8 cellular contexts compared by ENCODE assay signal in genomic region chr13:50365683-50366391, GRCh38.
DNase-seq lines count a peak whose midpoint lies in the region; ATAC-seq and TF ChIP-seq lines count a peak whose summit lies in the region.

No MANE protein-coding gene starts in this region.

- no peak for TF ChIP-seq POLR2A in suprapubic skin (IDR thresholded peaks at IDR 0.05)

- H3K27ac ChIP-seq in lower lobe of right lung (peak overlapping the region; percentile 71), suprapubic skin (no peak overlapping the region), right cardiac atrium (ENCODE audit: low read length) (no peak overlapping the region)

- no peaks in the 10 kb centered on the region for H3K27me3 ChIP-seq in lower lobe of right lung (ENCODE audit: low read depth)
- no peaks in the 10 kb centered on the region for H3K27me3 ChIP-seq in suprapubic skin
- H3K27me3 ChIP-seq in right cardiac atrium (ENCODE audit: control insufficient read depth, insufficient read depth) = no peaks in the 10 kb centered on the region

- H3K4me1 ChIP-seq in lower lobe of right lung = peaks cover 29% of the 10 kb centered on the region
- no peaks in the 10 kb centered on the region for H3K4me1 ChIP-seq in suprapubic skin
- no peaks in the 10 kb centered on the region for H3K4me1 ChIP-seq in right cardiac atrium (ENCODE audit: control insufficient read depth, insufficient read depth, low read length)

- no peaks in the 10 kb centered on the region for H3K9me3 Mint-ChIP-seq in activated T-cell treated with anti-CD3 and anti-CD28 coated beads, Interleukin-2, amount 50 U/mL, for 4 hours

- H3K36me3 ChIP-seq in lower lobe of right lung (no peaks in the 10 kb centered on the region), suprapubic skin (no peaks in the 10 kb centered on the region)

- no peak for TF ChIP-seq EP300 in suprapubic skin (IDR thresholded peaks at IDR 0.05)

- H3K36me3 Mint-ChIP-seq in activated T-cell treated with anti-CD3 and anti-CD28 coated beads, Interleukin-2, amount 50 U/mL, for 4 hours (ENCODE audit: insufficient read depth) = peaks cover 3% of the 10 kb centered on the region

- peak; percentile 65 for ATAC-seq in GM18502 (IDR thresholded peaks at IDR 0.05; ENCODE audit: poor library complexity, unreplicated experiment)
- peak; percentile 58 for ATAC-seq in HG02840 (IDR thresholded peaks at IDR 0.05; ENCODE audit: low FRiP score, unreplicated experiment)
- peak; percentile 69 for ATAC-seq in activated T-cell treated with anti-CD3 and anti-CD28 coated beads, Interleukin-2, amount 50 U/mL, for 4 hours
- ATAC-seq in lower lobe of right lung = peak; percentile 85 to 92
- ATAC-seq in right cardiac atrium = no peak

- H3K4me3 ChIP-seq in lower lobe of right lung (peak overlapping the region; percentile 34), suprapubic skin (no peak overlapping the region), right cardiac atrium (ENCODE audit: low read length) (no peak overlapping the region)

- no peaks in the 10 kb centered on the region for H3K27me3 Mint-ChIP-seq in activated T-cell treated with anti-CD3 and anti-CD28 coated beads, Interleukin-2, amount 50 U/mL, for 4 hours (ENCODE audit: low read depth)

- WGBS in suprapubic skin = 62% methylated on average over 8 of the region's 8 CpGs
- WGBS in right cardiac atrium = 89% methylated on average over 8 of the region's 8 CpGs

- H3K9me3 ChIP-seq in lower lobe of right lung (no peaks in the 10 kb centered on the region), suprapubic skin (no peaks in the 10 kb centered on the region), right cardiac atrium (ENCODE audit: control insufficient read depth, low read length) (no peaks in the 10 kb centered on the region)

- peak overlapping the region; percentile 73 for H3K4me3 Mint-ChIP-seq in activated T-cell treated with anti-CD3 and anti-CD28 coated beads, Interleukin-2, amount 50 U/mL, for 4 hours

- intact Hi-C loops in lower lobe of right lung (cut with DNase I) = no loop called here
- intact Hi-C loops in right cardiac atrium (cut with DNase I) = no loop called here

- peaks cover 52% of the 10 kb centered on the region for H3K4me1 Mint-ChIP-seq in activated T-cell treated with anti-CD3 and anti-CD28 coated beads, Interleukin-2, amount 50 U/mL, for 4 hours (ENCODE audit: low read depth)

- DNase-seq in NCI-H2107 (lab: John Stamatoyannopoulos, UW) = peak; percentile 29
- peak; percentile 40 for DNase-seq in activated T-cell treated with anti-CD3 and anti-CD28 coated beads, Interleukin-2, amount 50 U/mL, for 4 hours
- peak; percentile 46 for DNase-seq in lower lobe of right lung
- DNase-seq in suprapubic skin (ENCODE audit: low spot score in 2 of 2) = no peak
- DNase-seq in right cardiac atrium = no peak
- DNase-seq in NCI-H526 (lab: John Stamatoyannopoulos, UW) = no peak

- TF ChIP-seq CTCF in lower lobe of right lung (IDR thresholded peaks at IDR 0.05) = no peak
- no peak for TF ChIP-seq CTCF in suprapubic skin (IDR thresholded peaks at IDR 0.05)

Comparison
In these comparisons a context has a peak if more than half of its experiments do, and no peak if none do; other contexts are left out.
1. ATAC-seq: peak in GM18502 (single experiment), HG02840 (single experiment), activated T-cell treated with anti-CD3 and anti-CD28 coated beads, Interleukin-2, amount 50 U/mL, for 4 hours (2 of 2) and lower lobe of right lung (2 of 2); none in right cardiac atrium (0 of 2).
2. DNase-seq: peak in NCI-H2107 (single experiment), activated T-cell treated with anti-CD3 and anti-CD28 coated beads, Interleukin-2, amount 50 U/mL, for 4 hours (single experiment) and lower lobe of right lung (single experiment); none in suprapubic skin (0 of 2), right cardiac atrium (0 of 3) and NCI-H526 (0 of 2).